In the genomic region with DNA sequence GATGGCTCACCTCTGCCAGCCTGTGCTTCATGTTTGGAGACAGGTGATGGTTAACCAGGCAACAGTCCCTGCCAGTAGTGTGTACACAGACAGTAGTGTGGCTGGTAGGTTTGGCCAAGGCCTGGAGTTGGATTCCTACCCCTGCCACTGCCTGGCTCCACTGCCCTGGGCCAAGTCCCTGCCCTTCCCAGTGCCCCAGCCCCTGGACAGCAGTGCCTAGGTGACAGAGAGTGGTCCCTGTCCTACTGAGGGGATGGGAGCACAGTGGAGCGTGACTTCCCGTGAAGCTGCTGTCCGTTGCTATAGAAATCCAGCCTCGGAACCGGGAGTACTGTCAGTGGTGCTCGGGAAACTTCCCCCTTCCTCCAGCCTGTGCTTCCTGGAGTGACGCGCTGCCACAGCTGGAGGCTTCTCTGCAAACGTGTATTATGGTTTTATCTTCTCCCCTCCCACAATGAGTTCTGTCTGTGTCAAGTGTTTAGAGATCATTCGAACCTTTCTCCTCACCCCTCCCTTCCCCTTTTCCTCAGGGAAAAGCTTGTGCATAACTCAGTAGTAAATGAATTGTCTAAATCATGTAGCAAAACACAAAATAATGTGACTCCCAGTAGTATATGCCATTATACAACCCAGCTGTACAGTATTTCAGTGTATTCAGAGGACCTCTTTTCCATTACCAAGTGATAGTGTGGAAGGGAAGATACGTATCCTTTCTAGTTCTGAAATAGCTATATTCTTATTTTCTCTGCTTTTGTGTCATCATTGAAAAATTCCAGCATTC, we compare ENCODE assay signal across 1 cellular context.
TF ChIP-seq lines count a peak whose summit lies in the region.

No MANE protein-coding gene starts in this region.

TF ChIP-seq in GM23338, 12 proteins besides CTCF, POLR2A, EP300 and RAD21 (continued from another document):
- TF ChIP-seq, protein P1, sequence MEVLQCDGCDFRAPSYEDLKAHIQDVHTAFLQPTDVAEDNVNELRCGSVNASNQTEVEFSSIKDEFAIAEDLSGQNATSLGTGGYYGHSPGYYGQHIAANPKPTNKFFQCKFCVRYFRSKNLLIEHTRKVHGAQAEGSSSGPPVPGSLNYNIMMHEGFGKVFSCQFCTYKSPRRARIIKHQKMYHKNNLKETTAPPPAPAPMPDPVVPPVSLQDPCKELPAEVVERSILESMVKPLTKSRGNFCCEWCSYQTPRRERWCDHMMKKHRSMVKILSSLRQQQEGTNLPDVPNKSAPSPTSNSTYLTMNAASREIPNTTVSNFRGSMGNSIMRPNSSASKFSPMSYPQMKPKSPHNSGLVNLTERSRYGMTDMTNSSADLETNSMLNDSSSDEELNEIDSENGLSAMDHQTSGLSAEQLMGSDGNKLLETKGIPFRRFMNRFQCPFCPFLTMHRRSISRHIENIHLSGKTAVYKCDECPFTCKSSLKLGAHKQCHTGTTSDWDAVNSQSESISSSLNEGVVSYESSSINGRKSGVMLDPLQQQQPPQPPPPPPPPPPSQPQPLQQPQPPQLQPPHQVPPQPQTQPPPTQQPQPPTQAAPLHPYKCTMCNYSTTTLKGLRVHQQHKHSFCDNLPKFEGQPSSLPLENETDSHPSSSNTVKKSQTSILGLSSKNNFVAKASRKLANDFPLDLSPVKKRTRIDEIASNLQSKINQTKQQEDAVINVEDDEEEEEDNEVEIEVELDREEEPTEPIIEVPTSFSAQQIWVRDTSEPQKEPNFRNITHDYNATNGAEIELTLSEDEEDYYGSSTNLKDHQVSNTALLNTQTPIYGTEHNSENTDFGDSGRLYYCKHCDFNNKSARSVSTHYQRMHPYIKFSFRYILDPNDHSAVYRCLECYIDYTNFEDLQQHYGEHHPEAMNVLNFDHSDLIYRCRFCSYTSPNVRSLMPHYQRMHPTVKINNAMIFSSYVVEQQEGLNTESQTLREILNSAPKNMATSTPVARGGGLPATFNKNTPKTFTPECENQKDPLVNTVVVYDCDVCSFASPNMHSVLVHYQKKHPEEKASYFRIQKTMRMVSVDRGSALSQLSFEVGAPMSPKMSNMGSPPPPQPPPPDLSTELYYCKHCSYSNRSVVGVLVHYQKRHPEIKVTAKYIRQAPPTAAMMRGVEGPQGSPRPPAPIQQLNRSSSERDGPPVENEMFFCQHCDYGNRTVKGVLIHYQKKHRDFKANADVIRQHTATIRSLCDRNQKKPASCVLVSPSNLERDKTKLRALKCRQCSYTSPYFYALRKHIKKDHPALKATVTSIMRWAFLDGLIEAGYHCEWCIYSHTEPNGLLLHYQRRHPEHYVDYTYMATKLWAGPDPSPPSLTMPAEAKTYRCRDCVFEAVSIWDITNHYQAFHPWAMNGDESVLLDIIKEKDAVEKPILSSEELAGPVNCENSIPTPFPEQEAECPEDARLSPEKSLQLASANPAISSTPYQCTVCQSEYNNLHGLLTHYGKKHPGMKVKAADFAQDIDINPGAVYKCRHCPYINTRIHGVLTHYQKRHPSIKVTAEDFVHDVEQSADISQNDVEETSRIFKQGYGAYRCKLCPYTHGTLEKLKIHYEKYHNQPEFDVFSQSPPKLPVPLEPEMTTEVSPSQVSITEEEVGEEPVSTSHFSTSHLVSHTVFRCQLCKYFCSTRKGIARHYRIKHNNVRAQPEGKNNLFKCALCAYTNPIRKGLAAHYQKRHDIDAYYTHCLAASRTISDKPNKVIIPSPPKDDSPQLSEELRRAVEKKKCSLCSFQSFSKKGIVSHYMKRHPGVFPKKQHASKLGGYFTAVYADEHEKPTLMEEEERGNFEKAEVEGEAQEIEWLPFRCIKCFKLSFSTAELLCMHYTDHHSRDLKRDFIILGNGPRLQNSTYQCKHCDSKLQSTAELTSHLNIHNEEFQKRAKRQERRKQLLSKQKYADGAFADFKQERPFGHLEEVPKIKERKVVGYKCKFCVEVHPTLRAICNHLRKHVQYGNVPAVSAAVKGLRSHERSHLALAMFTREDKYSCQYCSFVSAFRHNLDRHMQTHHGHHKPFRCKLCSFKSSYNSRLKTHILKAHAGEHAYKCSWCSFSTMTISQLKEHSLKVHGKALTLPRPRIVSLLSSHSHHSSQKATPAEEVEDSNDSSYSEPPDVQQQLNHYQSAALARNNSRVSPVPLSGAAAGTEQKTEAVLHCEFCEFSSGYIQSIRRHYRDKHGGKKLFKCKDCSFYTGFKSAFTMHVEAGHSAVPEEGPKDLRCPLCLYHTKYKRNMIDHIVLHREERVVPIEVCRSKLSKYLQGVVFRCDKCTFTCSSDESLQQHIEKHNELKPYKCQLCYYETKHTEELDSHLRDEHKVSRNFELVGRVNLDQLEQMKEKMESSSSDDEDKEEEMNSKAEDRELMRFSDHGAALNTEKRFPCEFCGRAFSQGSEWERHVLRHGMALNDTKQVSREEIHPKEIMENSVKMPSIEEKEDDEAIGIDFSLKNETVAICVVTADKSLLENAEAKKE (CRISPR knock-in tag; IDR thresholded peaks at IDR 0.05) = no peak
- TF ChIP-seq REST (IDR thresholded peaks at IDR 0.05; ENCODE audit: unreplicated experiment) = no peak
